Comparison of ENCODE assay signal across 18 cellular contexts in the genomic region with DNA sequence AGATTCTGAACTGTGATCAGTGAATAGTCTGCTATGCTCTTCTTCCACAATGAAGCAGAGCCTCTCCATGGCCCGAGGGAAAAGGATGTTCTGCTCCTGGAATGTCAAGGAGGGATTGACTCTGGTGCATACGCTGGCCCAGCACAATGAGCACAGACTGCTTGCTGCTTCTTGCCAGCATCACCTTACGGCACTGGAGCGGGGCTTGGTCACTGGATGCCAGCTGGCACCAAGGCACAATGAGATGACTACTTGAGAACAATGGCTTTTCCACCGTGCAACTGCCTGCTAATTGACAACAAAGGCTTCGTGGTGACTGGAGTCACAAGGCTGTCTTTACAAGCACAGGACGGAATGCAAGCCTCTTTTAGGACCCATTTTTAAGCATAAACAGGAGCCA.
DNase-seq lines count a peak whose midpoint lies in the region; ATAC-seq and TF ChIP-seq lines count a peak whose summit lies in the region.
"Had no signal": no experiment of that assay in that cellular context is flagged by ENCODE, and none has a peak within 500 bp of the region (broad histone marks: within the 10 kb centered on the region; RNA-seq: fewer than 3 reads in every experiment).

No MANE protein-coding gene starts in this region.

- no peaks in the 10 kb centered on the region for H3K9me3 Mint-ChIP-seq in activated CD8-positive, alpha-beta memory T cell treated with anti-CD3 and anti-CD28 coated beads, Interleukin-2, amount 10 ng/mL, durations not matched to agents 7 days and 5 days (ENCODE audit: low read depth)
- H3K9me3 Mint-ChIP-seq: activated CD4-positive, alpha-beta T cell treated with anti-CD3 and anti-CD28 coated beads, Interleukin-2, amount 10 ng/mL, durations not matched to agents 7 days and 5 days; activated naive CD8-positive, alpha-beta T cell treated with anti-CD3 and anti-CD28 coated beads, Interleukin-2, amount 50 U/mL, for 24 hours; activated T-cell treated with anti-CD3 and anti-CD28 coated beads, Interleukin-2, amount 50 U/mL, for 72 hours; IgD-negative memory B cell; stimulated activated naive CD8-positive, alpha-beta T cell treated with anti-CD3 and anti-CD28 coated beads, Interleukin-15, Interleukin-2, amounts not matched to agents 100 ng/mL and 50 ng/mL, for 24 hours had no signal

- CTCF ChIA-PET in activated CD8-positive, alpha-beta memory T cell treated with anti-CD3 and anti-CD28 coated beads, Interleukin-2, amount 10 ng/mL, durations not matched to agents 7 days and 5 days (lab: Charles Lee): no interaction called here

- H3K27me3 Mint-ChIP-seq in activated CD8-positive, alpha-beta memory T cell treated with anti-CD3 and anti-CD28 coated beads, Interleukin-2, amount 10 ng/mL, durations not matched to agents 7 days and 5 days: peaks cover 7% of the 10 kb centered on the region
- H3K27me3 Mint-ChIP-seq: activated CD4-positive, alpha-beta T cell treated with anti-CD3 and anti-CD28 coated beads, Interleukin-2, amount 10 ng/mL, durations not matched to agents 7 days and 5 days; activated naive CD8-positive, alpha-beta T cell treated with anti-CD3 and anti-CD28 coated beads, Interleukin-2, amount 50 U/mL, for 24 hours; stimulated activated naive CD8-positive, alpha-beta T cell treated with anti-CD3 and anti-CD28 coated beads, Interleukin-15, Interleukin-2, amounts not matched to agents 100 ng/mL and 50 ng/mL, for 24 hours had no signal

- H3K27ac ChIP-seq in left ventricle myocardium inferior (replicated peaks) (no peak overlapping the region), temporal lobe (ENCODE audit: low read depth, low read length) (peak overlapping the region; percentile 91)
- H3K27ac ChIP-seq: gastroesophageal sphincter, ovary, SJSA1 had no signal

- H3K36me3 Mint-ChIP-seq in activated CD8-positive, alpha-beta memory T cell treated with anti-CD3 and anti-CD28 coated beads, Interleukin-2, amount 10 ng/mL, durations not matched to agents 7 days and 5 days: no peaks in the 10 kb centered on the region
- H3K36me3 Mint-ChIP-seq: CD14-positive monocyte, IgD-negative memory B cell had no signal

- DNase-seq in NCI-H146 (lab: John Stamatoyannopoulos, UW): peak; percentile 40
- no peak for DNase-seq in NCI-H146 treated with DMSO at 0.1 percent for 48 hours (lab: John Stamatoyannopoulos, UW; ENCODE audit: unreplicated experiment)
- peak; percentile 9 to 70 for DNase-seq in NCI-H524 (lab: John Stamatoyannopoulos, UW)
- DNase-seq in left ventricle myocardium inferior: peak; percentile 35
- no peak for DNase-seq in SW480 (ENCODE audit: low spot score)
- DNase-seq in activated CD8-positive, alpha-beta memory T cell treated with anti-CD3 and anti-CD28 coated beads, Interleukin-2, amount 10 ng/mL, durations not matched to agents 7 days and 5 days: no peak
- DNase-seq: 8988T; activated CD4-positive, alpha-beta T cell treated with anti-CD3 and anti-CD28 coated beads, Interleukin-2, amount 10 ng/mL, durations not matched to agents 7 days and 5 days; activated naive CD8-positive, alpha-beta T cell treated with anti-CD3 and anti-CD28 coated beads, Interleukin-2, amount 50 U/mL, for 24 hours; activated T-cell treated with anti-CD3 and anti-CD28 coated beads, Interleukin-2, amount 50 U/mL, for 72 hours; ovary had no signal

- H3K27me3 ChIP-seq in left ventricle myocardium inferior (ENCODE audit: low read depth): no peaks in the 10 kb centered on the region
- H3K27me3 ChIP-seq: ovary, SJSA1 had no signal

- peaks cover 13% of the 10 kb centered on the region for H3K4me1 ChIP-seq in left ventricle myocardium inferior
- H3K4me1 ChIP-seq: gastroesophageal sphincter, SJSA1 had no signal

- no peaks in the 10 kb centered on the region for H3K36me3 ChIP-seq in left ventricle myocardium inferior
- H3K36me3 ChIP-seq: gastroesophageal sphincter, ovary, SJSA1 had no signal

- intact Hi-C loops in left ventricle myocardium inferior (cut with micrococcal nuclease): no loop called here

- no peak overlapping the region for H3K27ac Mint-ChIP-seq in activated CD8-positive, alpha-beta memory T cell treated with anti-CD3 and anti-CD28 coated beads, Interleukin-2, amount 10 ng/mL, durations not matched to agents 7 days and 5 days
- H3K27ac Mint-ChIP-seq: activated CD4-positive, alpha-beta T cell treated with anti-CD3 and anti-CD28 coated beads, Interleukin-2, amount 10 ng/mL, durations not matched to agents 7 days and 5 days; activated naive CD8-positive, alpha-beta T cell treated with anti-CD3 and anti-CD28 coated beads, Interleukin-2, amount 50 U/mL, for 24 hours; CD14-positive monocyte; IgD-negative memory B cell; stimulated activated naive CD8-positive, alpha-beta T cell treated with anti-CD3 and anti-CD28 coated beads, Interleukin-15, Interleukin-2, amounts not matched to agents 100 ng/mL and 50 ng/mL, for 24 hours had no signal

- ATAC-seq in activated CD8-positive, alpha-beta memory T cell treated with anti-CD3 and anti-CD28 coated beads, Interleukin-2, amount 10 ng/mL, durations not matched to agents 7 days and 5 days: no peak
- ATAC-seq in HG03280 (IDR thresholded peaks at IDR 0.05; ENCODE audit: unreplicated experiment): no peak
- ATAC-seq: activated naive CD8-positive, alpha-beta T cell treated with anti-CD3 and anti-CD28 coated beads, Interleukin-2, amount 50 U/mL, for 24 hours; activated T-cell treated with anti-CD3 and anti-CD28 coated beads, Interleukin-2, amount 50 U/mL, for 72 hours; gastroesophageal sphincter had no signal

- no peaks in the 10 kb centered on the region for H3K4me1 Mint-ChIP-seq in activated CD8-positive, alpha-beta memory T cell treated with anti-CD3 and anti-CD28 coated beads, Interleukin-2, amount 10 ng/mL, durations not matched to agents 7 days and 5 days
- H3K4me1 Mint-ChIP-seq: activated CD4-positive, alpha-beta T cell treated with anti-CD3 and anti-CD28 coated beads, Interleukin-2, amount 10 ng/mL, durations not matched to agents 7 days and 5 days; activated naive CD8-positive, alpha-beta T cell treated with anti-CD3 and anti-CD28 coated beads, Interleukin-2, amount 50 U/mL, for 24 hours; CD14-positive monocyte; IgD-negative memory B cell had no signal

- H3K4me3 ChIP-seq in left ventricle myocardium inferior: no peak overlapping the region
- H3K4me3 ChIP-seq: gastroesophageal sphincter, ovary, SJSA1 had no signal

- no peaks in the 10 kb centered on the region for H3K9me3 ChIP-seq in left ventricle myocardium inferior (replicated peaks)
- H3K9me3 ChIP-seq: gastroesophageal sphincter, ovary, SJSA1 had no signal

- no peak overlapping the region for H3K4me3 Mint-ChIP-seq in activated CD8-positive, alpha-beta memory T cell treated with anti-CD3 and anti-CD28 coated beads, Interleukin-2, amount 10 ng/mL, durations not matched to agents 7 days and 5 days
- H3K4me3 Mint-ChIP-seq: activated CD4-positive, alpha-beta T cell treated with anti-CD3 and anti-CD28 coated beads, Interleukin-2, amount 10 ng/mL, durations not matched to agents 7 days and 5 days; activated naive CD8-positive, alpha-beta T cell treated with anti-CD3 and anti-CD28 coated beads, Interleukin-2, amount 50 U/mL, for 24 hours; activated T-cell treated with anti-CD3 and anti-CD28 coated beads, Interleukin-2, amount 50 U/mL, for 72 hours; CD14-positive monocyte; IgD-negative memory B cell; stimulated activated naive CD8-positive, alpha-beta T cell treated with anti-CD3 and anti-CD28 coated beads, Interleukin-15, Interleukin-2, amounts not matched to agents 100 ng/mL and 50 ng/mL, for 24 hours had no signal

- TF ChIP-seq CTCF in left ventricle myocardium inferior (IDR thresholded peaks at IDR 0.05; ENCODE audit: borderline replicate concordance): no peak

Comparison
In these comparisons a context has a peak if more than half of its experiments do, and no peak if none do; other contexts are left out.
1. DNase-seq: peak in NCI-H146 (single experiment), NCI-H524 (2 of 2) and left ventricle myocardium inferior (single experiment); none in NCI-H146 treated with DMSO at 0.1 percent for 48 hours (single experiment), SW480 (single experiment) and activated CD8-positive, alpha-beta memory T cell treated with anti-CD3 and anti-CD28 coated beads, Interleukin-2, amount 10 ng/mL, durations not matched to agents 7 days and 5 days (single experiment).